In the genomic region with DNA sequence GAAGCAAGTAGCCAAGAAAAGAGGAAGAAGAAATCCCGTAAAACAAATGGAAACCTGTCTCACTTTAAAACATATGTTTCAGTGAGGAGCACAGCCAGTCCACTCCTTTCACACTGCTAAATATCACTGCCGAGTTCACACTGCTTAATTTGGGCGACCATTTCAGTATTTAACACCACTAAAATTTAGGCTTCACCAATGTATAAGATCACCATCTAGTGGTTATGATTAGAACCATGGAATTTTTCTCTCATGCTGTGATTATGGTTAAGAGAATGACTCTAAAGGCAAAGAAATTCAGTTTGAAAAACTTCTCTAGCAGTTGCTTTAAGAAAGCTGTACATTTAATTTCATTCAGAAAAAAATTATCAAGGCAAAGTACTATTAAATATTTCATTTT, we compare ENCODE assay signal across 8 cellular contexts. TPM values are rescaled to one million over a fixed set of nuclear protein-coding genes. Genes with fewer than 3 reads are reported as not detected.
DNase-seq lines count a peak whose midpoint lies in the region; ATAC-seq and TF ChIP-seq lines count a peak whose summit lies in the region.

No MANE protein-coding gene starts in this region.

- peak; percentile 89 for ATAC-seq in HG02610 (IDR thresholded peaks at IDR 0.05; ENCODE audit: unreplicated experiment)

- TF ChIP-seq CTCF in C4-2B (conservative IDR thresholded peaks at IDR 0.05) (peak; percentile 75), GM13977 (IDR thresholded peaks at IDR 0.05; ENCODE audit: extremely low read depth, insufficient read depth, missing control alignments) (peak; percentile 51), thyroid gland (IDR thresholded peaks at IDR 0.05) (peak; percentile 12 to 54 (median 36))

- H3K4me3 ChIP-seq in thyroid gland (replicated peaks in 1 of 3), result no peak overlapping the region

- in situ Hi-C loops in GM13977 (cut with MboI; ENCODE audit: low pct_unique_long_range_greater_than_20kb, low sequenced_read_pairs, unreplicated experiment), result no loop called here

- H3K27ac ChIP-seq in C4-2B (no peak overlapping the region), thyroid gland (no peak overlapping the region)

- DNase-seq in GM13977 (ENCODE audit: low spot score), result peak; percentile 59
- DNase-seq in MV-4-11 (lab: John Stamatoyannopoulos, UW), result peak; percentile 46
- peak; percentile 60 for DNase-seq in astrocyte of the hippocampus (ENCODE audit: low read depth, low spot score)
- peak; percentile 80 for DNase-seq in inferior parietal cortex (ENCODE audit: extremely low spot score)
- DNase-seq in thyroid gland, result no peak
- DNase-seq in activated CD4-positive, alpha-beta T cell treated with anti-CD3 and anti-CD28 coated beads, Interleukin-2, amount 50 U/mL, for 48 hours, result no peak

- H3K4me1 ChIP-seq in thyroid gland, result no peaks in the 10 kb centered on the region

- no peak for TF ChIP-seq POLR2A in thyroid gland (IDR thresholded peaks at IDR 0.05)

- no peaks in the 10 kb centered on the region for H3K9me3 ChIP-seq in thyroid gland

- no peaks in the 10 kb centered on the region for H3K27me3 ChIP-seq in thyroid gland

- intact Hi-C loops in thyroid gland (cut with DNase I), result no loop called here

- no peaks in the 10 kb centered on the region for H3K36me3 ChIP-seq in thyroid gland

- 43 to 46% methylated on average over 3 of the region's 3 CpGs for WGBS in thyroid gland, 2 donors

RNA-seq across cellular contexts. Expression of a gene that starts 16.6 kb away (rescaled TPM):
- 10 to 100 TPM; 22.0 to 47.6 (median 32.3) TPM for total RNA-seq in thyroid gland

Comparison
In these comparisons a context has a peak if more than half of its experiments do, and no peak if none do; other contexts are left out.
1. DNase-seq: peak in GM13977 (single experiment), MV-4-11 (single experiment), astrocyte of the hippocampus (single experiment) and inferior parietal cortex (single experiment); none in thyroid gland (0 of 2) and activated CD4-positive, alpha-beta T cell treated with anti-CD3 and anti-CD28 coated beads, Interleukin-2, amount 50 U/mL, for 48 hours (0 of 2).
2. Peak in every context shown above with its lines, with median percentiles within 50 percentile points of each other: CTCF ChIP-seq.